Comparison of ENCODE assay signal across 25 cellular contexts in genomic region chr20:42598586-42598985, GRCh38.
"Had no signal": no experiment of that assay in that cellular context is flagged by ENCODE, and none has a peak within 500 bp of the region (broad histone marks: within the 10 kb centered on the region; RNA-seq: fewer than 3 reads in every experiment).

No MANE protein-coding gene starts in this region.

- H3K4me1 ChIP-seq: adrenal gland, SJSA1 had no signal

- H3K27ac ChIP-seq: adrenal gland, SJSA1, VCaP had no signal

- H3K36me3 Mint-ChIP-seq: activated naive CD8-positive, alpha-beta T cell treated with anti-CD3 and anti-CD28 coated beads, Interleukin-2, amount 10 ng/mL, durations not matched to agents 7 days and 5 days had no signal

- H3K9me3 Mint-ChIP-seq: activated CD8-positive, alpha-beta T cell treated with anti-CD3 and anti-CD28 coated beads for 36 hours; activated T-helper 2 cell treated with anti-CD3 and anti-CD28 coated beads, Interferon-gamma antibody, Interleukin-2, Interleukin-4, amounts not matched to agents 10 μg/mL and 5 μg/mL and 100 μg/mL, durations not matched to agents 14 hours and 24 hours and 36 hours had no signal

- H3K27ac Mint-ChIP-seq: activated CD4-positive, alpha-beta T cell treated with anti-CD3 and anti-CD28 coated beads for 36 hours; activated CD8-positive, alpha-beta T cell treated with anti-CD3 and anti-CD28 coated beads for 36 hours; activated naive CD8-positive, alpha-beta T cell treated with anti-CD3 and anti-CD28 coated beads, Interleukin-2, amount 10 ng/mL, durations not matched to agents 7 days and 5 days; activated T-cell treated with anti-CD3 and anti-CD28 coated beads, Interleukin-2, amount 50 U/mL, for 72 hours; activated T-helper 2 cell treated with anti-CD3 and anti-CD28 coated beads, Interferon-gamma antibody, Interleukin-2, Interleukin-4, amounts not matched to agents 10 μg/mL and 5 μg/mL and 100 μg/mL, durations not matched to agents 14 hours and 24 hours and 36 hours had no signal

- H3K4me3 Mint-ChIP-seq: activated CD4-positive, alpha-beta T cell treated with anti-CD3 and anti-CD28 coated beads for 36 hours; activated CD8-positive, alpha-beta T cell treated with anti-CD3 and anti-CD28 coated beads for 36 hours; activated naive CD8-positive, alpha-beta T cell treated with anti-CD3 and anti-CD28 coated beads, Interleukin-2, amount 10 ng/mL, durations not matched to agents 7 days and 5 days; activated T-cell treated with anti-CD3 and anti-CD28 coated beads, Interleukin-2, amount 50 U/mL, for 72 hours had no signal

- H3K27me3 ChIP-seq: adrenal gland, SJSA1 had no signal

- H3K27me3 Mint-ChIP-seq: activated CD4-positive, alpha-beta T cell treated with anti-CD3 and anti-CD28 coated beads for 36 hours; activated CD8-positive, alpha-beta T cell treated with anti-CD3 and anti-CD28 coated beads for 36 hours; activated naive CD8-positive, alpha-beta T cell treated with anti-CD3 and anti-CD28 coated beads, Interleukin-2, amount 10 ng/mL, durations not matched to agents 7 days and 5 days had no signal

- DNase-seq: activated CD4-positive, alpha-beta T cell treated with anti-CD3 and anti-CD28 coated beads for 36 hours; activated CD4-positive, alpha-beta T cell treated with anti-CD3 and anti-CD28 coated beads, Interleukin-2, amount 50 U/mL, for 1 hour; activated CD8-positive, alpha-beta memory T cell treated with anti-CD3 and anti-CD28 coated beads, Interleukin-2, amount 50 U/mL, for 4 hours; activated CD8-positive, alpha-beta T cell treated with anti-CD3 and anti-CD28 coated beads for 36 hours; activated naive CD4-positive, alpha-beta T cell treated with anti-CD3 and anti-CD28 coated beads, Interleukin-2, amount 50 U/mL, for 16 hours; activated naive CD8-positive, alpha-beta T cell treated with anti-CD3 and anti-CD28 coated beads, Interleukin-2, amount 10 ng/mL, durations not matched to agents 7 days and 5 days; activated T-cell treated with anti-CD3 and anti-CD28 coated beads, Interleukin-2, amount 50 U/mL, for 72 hours; NCI-H1092; NCI-H1417; NCI-H1930; NCI-H2171; NCI-H2227 treated with DMSO at 0.1 percent for 48 hours; NCI-H510A; NCI-H69; NK-92 treated with Interleukin-12 subunit alpha and Interleukin-12 subunit beta, amount 100 ng/mL, for 24 hours; PC-3; SHP77; T-helper 2 cell; T1000 had no signal

- H3K4me1 Mint-ChIP-seq: activated CD4-positive, alpha-beta T cell treated with anti-CD3 and anti-CD28 coated beads for 36 hours; activated naive CD8-positive, alpha-beta T cell treated with anti-CD3 and anti-CD28 coated beads, Interleukin-2, amount 10 ng/mL, durations not matched to agents 7 days and 5 days had no signal

- H3K36me3 ChIP-seq: adrenal gland, SJSA1 had no signal

- H3K4me3 ChIP-seq: adrenal gland, K562, SJSA1 had no signal

- H3K9me3 ChIP-seq: adrenal gland, SJSA1 had no signal

- ATAC-seq: activated CD4-positive, alpha-beta T cell treated with anti-CD3 and anti-CD28 coated beads for 36 hours; activated CD8-positive, alpha-beta T cell treated with anti-CD3 and anti-CD28 coated beads for 36 hours; activated T-cell treated with anti-CD3 and anti-CD28 coated beads, Interleukin-2, amount 50 U/mL, for 72 hours; K562; PC-3; SK-N-SH treated with all-trans-retinoic acid at 6 μM for 48 hours had no signal
